In the genomic region with DNA sequence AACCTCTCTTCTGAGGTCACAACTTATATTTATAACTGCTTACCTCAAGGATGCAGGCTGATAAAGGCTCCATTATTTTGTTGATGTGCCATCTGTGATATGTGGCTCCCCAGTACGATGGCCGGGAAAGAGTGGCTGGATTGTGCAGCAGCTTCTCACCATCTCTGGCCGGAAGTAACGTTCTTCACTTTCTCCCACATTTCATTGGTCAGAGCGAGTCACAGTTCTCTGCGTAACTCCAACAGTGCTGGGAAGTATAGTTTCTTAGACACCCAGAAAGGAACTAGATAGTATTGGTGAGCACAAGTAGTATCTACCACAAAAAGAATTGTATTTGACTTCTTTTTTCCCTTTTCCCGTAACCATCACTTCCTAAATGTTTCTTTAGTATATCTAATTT, we compare ENCODE assay signal across 18 cellular contexts. TPM values are rescaled to one million over a fixed set of nuclear protein-coding genes. Genes with fewer than 3 reads are reported as not detected.
"Had no signal": no experiment of that assay in that cellular context is flagged by ENCODE, and none has a peak within 500 bp of the region (broad histone marks: within the 10 kb centered on the region; RNA-seq: fewer than 3 reads in every experiment).

No MANE protein-coding gene starts in this region.

- ATAC-seq: activated CD8-positive, alpha-beta T cell treated with anti-CD3 and anti-CD28 coated beads, Interleukin-2, amount 10 ng/mL, durations not matched to agents 7 days and 5 days; activated naive CD8-positive, alpha-beta T cell treated with anti-CD3 and anti-CD28 coated beads, Interleukin-2, amount 50 U/mL, for 24 hours; esophagus mucosa; stimulated activated naive B cell treated with anti-CD40 and anti-IgM and Interleukin-4, amounts not matched to agents 10 μg/mL and 1 μg/mL and 100 μg/mL, for 72 hours; upper lobe of right lung had no signal

- H3K27ac ChIP-seq: coronary artery, upper lobe of right lung had no signal

- H3K27me3 ChIP-seq: upper lobe of right lung had no signal

- H3K4me3 ChIP-seq: coronary artery, upper lobe of right lung had no signal

- DNase-seq: activated CD4-positive, alpha-beta T cell treated with anti-CD3 and anti-CD28 coated beads, Interleukin-2, amount 10 ng/mL, durations not matched to agents 24 days and 14 days; activated CD4-positive, CD25-positive, alpha-beta regulatory T cell; activated CD8-positive, alpha-beta T cell treated with anti-CD3 and anti-CD28 coated beads, Interleukin-2, amount 10 ng/mL, durations not matched to agents 7 days and 5 days; activated naive CD4-positive, alpha-beta T cell treated with anti-CD3 and anti-CD28 coated beads for 36 hours; activated naive CD8-positive, alpha-beta T cell treated with anti-CD3 and anti-CD28 coated beads, Interleukin-2, amount 50 U/mL, for 24 hours; activated T-cell treated with anti-CD3 and anti-CD28 coated beads, Interleukin-2, amount 50 U/mL, for 24 hours; anterior cingulate cortex; central memory CD4-positive, alpha-beta T cell; stimulated activated naive B cell treated with anti-CD40 and anti-IgM and Interleukin-4, amounts not matched to agents 10 μg/mL and 1 μg/mL and 100 μg/mL, for 72 hours; upper lobe of right lung had no signal

- H3K4me1 ChIP-seq: upper lobe of right lung had no signal

- H3K36me3 ChIP-seq: upper lobe of right lung had no signal

RNA-seq across cellular contexts. Expression of a gene that starts 28.7 kb away (rescaled TPM):
- total RNA-seq: activated CD4-positive, alpha-beta T cell treated with anti-CD3 and anti-CD28 coated beads, Interleukin-2, amount 10 ng/mL, durations not matched to agents 24 days and 14 days; activated CD8-positive, alpha-beta T cell treated with anti-CD3 and anti-CD28 coated beads, Interleukin-2, amount 10 ng/mL, durations not matched to agents 7 days and 5 days; activated naive CD4-positive, alpha-beta T cell treated with anti-CD3 and anti-CD28 coated beads for 36 hours; activated T-helper 2 cell treated with anti-CD3 and anti-CD28 coated beads, Interferon-gamma antibody, Interleukin-2, Interleukin-4, amounts not matched to agents 10 μg/mL and 5 μg/mL and 100 μg/mL, durations not matched to agents 14 hours and 24 hours and 36 hours; esophagus mucosa; liver; mononuclear cell; neural crest cell; progenitor cell of endocrine pancreas; upper lobe of right lung had no signal
- polyA plus RNA-seq: liver, thymus had no signal
